Comparison of ENCODE assay signal across 30 cellular contexts in the genomic region with DNA sequence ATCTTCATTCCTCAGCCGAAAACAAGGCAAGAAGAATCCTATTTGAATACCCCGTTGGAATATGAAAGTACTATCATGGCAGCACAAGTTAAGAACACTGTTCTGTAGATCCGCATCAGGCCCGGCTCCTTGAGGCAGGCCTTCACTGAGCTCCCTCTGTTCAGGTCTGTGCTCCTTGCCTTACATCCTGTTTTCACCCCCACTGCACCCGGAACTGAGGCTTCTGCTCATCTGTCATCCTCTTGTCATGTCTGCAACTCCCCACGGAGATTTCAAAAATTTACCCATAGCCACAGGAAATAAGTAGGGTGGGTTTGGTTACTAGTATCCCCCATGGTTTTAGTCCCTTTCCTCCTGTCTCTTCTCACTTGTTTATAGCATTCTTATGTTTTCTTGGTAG.
DNase-seq lines count a peak whose midpoint lies in the region; ATAC-seq and TF ChIP-seq lines count a peak whose summit lies in the region.
"Had no signal": no experiment of that assay in that cellular context is flagged by ENCODE, and none has a peak within 500 bp of the region (broad histone marks: within the 10 kb centered on the region; RNA-seq: fewer than 3 reads in every experiment).

No MANE protein-coding gene starts in this region.

- DNase-seq in GM23338 (ENCODE audit: low spot score) (peak; percentile 8), NCI-H82 (lab: John Stamatoyannopoulos, UW) (peak; percentile 79), UCSD-AML1 (lab: John Stamatoyannopoulos, UW; ENCODE audit: unreplicated experiment) (peak; percentile 13), neural progenitor cell (ENCODE audit: low spot score) (no peak), kidney tubule cell (ENCODE audit: low spot score) (no peak), cardiac septum (ENCODE audit: low spot score) (no peak), stomach (no peak)
- DNase-seq: activated CD4-positive, alpha-beta T cell treated with anti-CD3 and anti-CD28 coated beads for 36 hours; activated CD8-positive, alpha-beta memory T cell treated with anti-CD3 and anti-CD28 coated beads for 24 hours; activated effector memory CD4-positive, alpha-beta T cell treated with Interleukin-2 at 50 U/mL for 16 hours; activated naive CD8-positive, alpha-beta T cell treated with anti-CD3 and anti-CD28 coated beads for 36 hours; C1 segment of cervical spinal cord; Caco-2; central memory CD4-positive, alpha-beta T cell; foreskin keratinocyte; GF-D8; GM23248; heart right ventricle; left cardiac atrium; NCI-H187; RPMI8226; stimulated activated CD4-positive, alpha-beta T cell treated with anti-CD3 and anti-CD28 coated beads, Interleukin-2, amount 100 ng/mL, for 24 hours; trophoblast cell had no signal

- H4K20me1 ChIP-seq in GM23338 (replicated peaks; ENCODE audit: insufficient read depth) (no peaks in the 10 kb centered on the region), neural progenitor cell (ENCODE audit: low read depth) (no peaks in the 10 kb centered on the region)

- H3K27me3 ChIP-seq in GM23338 (ENCODE audit: insufficient read depth) (no peaks in the 10 kb centered on the region), neural progenitor cell (no peaks in the 10 kb centered on the region), stomach (no peaks in the 10 kb centered on the region)
- H3K27me3 ChIP-seq: esophagus muscularis mucosa, foreskin keratinocyte, heart right ventricle, right atrium auricular region, SJSA1 had no signal

- no peak overlapping the region for H3K4me2 ChIP-seq in GM23338
- H3K4me2 ChIP-seq in neural progenitor cell, result no peak overlapping the region

- H3K36me3 Mint-ChIP-seq in GM23338 (ENCODE audit: low read depth) (no peaks in the 10 kb centered on the region), neural progenitor cell (no peaks in the 10 kb centered on the region)
- H3K36me3 Mint-ChIP-seq: activated naive CD8-positive, alpha-beta T cell treated with anti-CD3 and anti-CD28 coated beads for 36 hours had no signal

- H3K27ac ChIP-seq in GM23338 (ENCODE audit: low read depth), result no peak overlapping the region
- no peak overlapping the region for H3K27ac ChIP-seq in neural progenitor cell
- no peak overlapping the region for H3K27ac ChIP-seq in stomach
- H3K27ac ChIP-seq: esophagus muscularis mucosa, foreskin keratinocyte, GM23248, heart right ventricle, parathyroid adenoma, right atrium auricular region, SJSA1 had no signal

- WGBS in stomach, 5 donors, result 70 to 78% (median 74%) methylated on average over 6 of the region's 6 CpGs

- peak overlapping the region; percentile 15; the same call in 1 of the 2 replicates for H2AFZ ChIP-seq in GM23338
- peak overlapping the region; percentile 42 for H2AFZ ChIP-seq in neural progenitor cell (replicated peaks)
- H2AFZ ChIP-seq: GM23248, parathyroid adenoma had no signal

- H3K9me3 ChIP-seq in neural progenitor cell (ENCODE audit: low read depth) (no peaks in the 10 kb centered on the region), stomach (no peaks in the 10 kb centered on the region)
- H3K9me3 ChIP-seq: Caco-2, esophagus muscularis mucosa, heart right ventricle, right atrium auricular region, SJSA1 had no signal

- H3K9ac ChIP-seq in neural progenitor cell, result no peak overlapping the region
- H3K9ac ChIP-seq: GM23248, parathyroid adenoma had no signal

- H3F3A ChIP-seq in GM23338 (replicated peaks; ENCODE audit: low read depth) (no peaks in the 10 kb centered on the region), neural progenitor cell (ENCODE audit: low read depth) (no peaks in the 10 kb centered on the region)

- H3K4me3 Mint-ChIP-seq in GM23338 (no peak overlapping the region), neural progenitor cell (no peak overlapping the region)
- H3K4me3 Mint-ChIP-seq: activated CD4-positive, alpha-beta T cell treated with anti-CD3 and anti-CD28 coated beads for 36 hours; activated naive CD8-positive, alpha-beta T cell treated with anti-CD3 and anti-CD28 coated beads for 36 hours; dendritic cell treated with granulocyte-macrophage colony-stimulating factor and Interleukin-4, amounts not matched to agents 40 ng/mL and 50 ng/mL, for 4 days; T-helper 1 cell treated with Interleukin-12 subunit alpha and Interleukin-12 subunit beta and Interleukin-4 antibody, amounts not matched to agents 30 μg/mL and 1 μg/mL, for 36 hours had no signal

- H3K4me1 Mint-ChIP-seq in GM23338 (peaks cover 17% of the 10 kb centered on the region), neural progenitor cell (peaks cover 12% of the 10 kb centered on the region)
- H3K4me1 Mint-ChIP-seq: activated CD4-positive, alpha-beta T cell treated with anti-CD3 and anti-CD28 coated beads for 36 hours; activated naive CD8-positive, alpha-beta T cell treated with anti-CD3 and anti-CD28 coated beads for 36 hours had no signal

- H3K36me3 ChIP-seq in GM23338 (ENCODE audit: insufficient read depth) (no peaks in the 10 kb centered on the region), neural progenitor cell (no peaks in the 10 kb centered on the region), stomach (no peaks in the 10 kb centered on the region)
- H3K36me3 ChIP-seq: esophagus muscularis mucosa, heart right ventricle, right atrium auricular region, SJSA1 had no signal

- intact Hi-C loops in cardiac septum (cut with DNase I) (no loop called here), stomach (cut with DNase I; ENCODE audit: low total_unique reads) (no loop called here)

- no peaks in the 10 kb centered on the region for H3K9me2 ChIP-seq in GM23338 (ENCODE audit: insufficient read depth)

- H3K9me3 Mint-ChIP-seq in GM23338, result no peaks in the 10 kb centered on the region
- H3K9me3 Mint-ChIP-seq in neural progenitor cell, result no peaks in the 10 kb centered on the region
- H3K9me3 Mint-ChIP-seq: activated naive CD8-positive, alpha-beta T cell treated with anti-CD3 and anti-CD28 coated beads for 36 hours; T-helper 1 cell treated with Interleukin-12 subunit alpha and Interleukin-12 subunit beta and Interleukin-4 antibody, amounts not matched to agents 30 μg/mL and 1 μg/mL, for 36 hours had no signal

- TF ChIP-seq POLR2A in stomach (IDR thresholded peaks at IDR 0.05), result no peak

- H3K27me3 Mint-ChIP-seq in GM23338 (ENCODE audit: insufficient read depth, low read depth, poor library complexity) (no peaks in the 10 kb centered on the region), neural progenitor cell (ENCODE audit: insufficient read depth, low read depth) (no peaks in the 10 kb centered on the region)
- H3K27me3 Mint-ChIP-seq: activated CD4-positive, alpha-beta T cell treated with anti-CD3 and anti-CD28 coated beads for 36 hours; activated naive CD8-positive, alpha-beta T cell treated with anti-CD3 and anti-CD28 coated beads for 36 hours; dendritic cell treated with granulocyte-macrophage colony-stimulating factor and Interleukin-4, amounts not matched to agents 40 ng/mL and 50 ng/mL, for 4 days had no signal

- no peak overlapping the region; the same call in 1 of the 2 replicates for H3K27ac Mint-ChIP-seq in GM23338
- no peak overlapping the region for H3K27ac Mint-ChIP-seq in neural progenitor cell
- H3K27ac Mint-ChIP-seq: activated CD4-positive, alpha-beta T cell treated with anti-CD3 and anti-CD28 coated beads for 36 hours; activated naive CD8-positive, alpha-beta T cell treated with anti-CD3 and anti-CD28 coated beads for 36 hours; dendritic cell treated with granulocyte-macrophage colony-stimulating factor and Interleukin-4, amounts not matched to agents 40 ng/mL and 50 ng/mL, for 4 days; T-helper 1 cell treated with Interleukin-12 subunit alpha and Interleukin-12 subunit beta and Interleukin-4 antibody, amounts not matched to agents 30 μg/mL and 1 μg/mL, for 36 hours had no signal

- H3K79me2 ChIP-seq in GM23338 (replicated peaks; ENCODE audit: insufficient read depth) (no peaks in the 10 kb centered on the region), neural progenitor cell (ENCODE audit: low read depth) (no peaks in the 10 kb centered on the region)
- H3K79me2 ChIP-seq: parathyroid adenoma had no signal

- TF ChIP-seq CTCF in GM23338 (conservative IDR thresholded peaks at IDR 0.05; ENCODE audit: low read depth in 2 of 2) (no peak), neural progenitor cell (IDR thresholded peaks at IDR 0.05) (no peak), stomach (IDR thresholded peaks at IDR 0.05) (no peak)

- H3K4me3 ChIP-seq in GM23338, result no peak overlapping the region
- no peak overlapping the region for H3K4me3 ChIP-seq in neural progenitor cell
- H3K4me3 ChIP-seq in stomach, result no peak overlapping the region
- H3K4me3 ChIP-seq: esophagus muscularis mucosa, GM23248, heart right ventricle, right atrium auricular region, SJSA1 had no signal

- peak; percentile 50 for ATAC-seq in GM23338
- ATAC-seq in HG03135 (IDR thresholded peaks at IDR 0.05; ENCODE audit: unreplicated experiment), result no peak
- ATAC-seq: activated CD4-positive, alpha-beta T cell treated with anti-CD3 and anti-CD28 coated beads for 36 hours; foreskin keratinocyte; heart right ventricle; left cardiac atrium had no signal

- H3K4me1 ChIP-seq in GM23338 (ENCODE audit: insufficient read depth), result no peaks in the 10 kb centered on the region; the same call in 1 of the 2 replicates
- H3K4me1 ChIP-seq in neural progenitor cell, result no peaks in the 10 kb centered on the region
- H3K4me1 ChIP-seq in stomach, result no peaks in the 10 kb centered on the region
- H3K4me1 ChIP-seq: Caco-2, esophagus muscularis mucosa, foreskin keratinocyte, heart right ventricle, parathyroid adenoma, right atrium auricular region, SJSA1 had no signal

- no peak for TF ChIP-seq EP300 in stomach (IDR thresholded peaks at IDR 0.05)

TF ChIP-seq in GM23338, 12 proteins besides CTCF, POLR2A, EP300 and RAD21 (continues in another document):
- TF ChIP-seq CREB1 (CRISPR knock-in tag; IDR thresholded peaks at IDR 0.05; ENCODE audit: low read depth), result no peak

Comparison
In these comparisons a context has a peak if more than half of its experiments do, and no peak if none do; other contexts are left out.
1. DNase-seq: peak in GM23338 (single experiment), NCI-H82 (single experiment) and UCSD-AML1 (single experiment); none in neural progenitor cell (single experiment), kidney tubule cell (single experiment), cardiac septum (single experiment) and stomach (single experiment).